In the genomic region with DNA sequence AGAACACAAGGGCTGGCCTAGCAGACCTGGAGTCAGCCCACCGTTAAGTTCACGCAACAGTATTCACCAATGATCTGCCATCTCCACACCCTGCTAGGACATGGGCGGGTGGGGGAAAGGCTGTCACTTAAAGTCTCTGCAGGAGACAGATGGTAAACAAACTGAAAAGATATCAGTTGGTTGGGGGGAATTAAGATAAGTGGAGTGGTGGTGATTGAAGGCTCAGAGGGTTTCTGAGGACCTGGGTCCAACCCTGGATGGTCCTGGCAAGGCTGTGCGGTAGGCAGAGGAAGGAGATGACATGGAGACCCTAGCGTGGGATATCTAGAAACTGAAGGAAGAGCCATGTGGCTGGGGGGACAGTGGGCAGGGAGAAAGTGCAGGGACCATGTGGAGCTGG, we compare ENCODE assay signal across 16 cellular contexts.
A peak's percentile ranks its signal among the peaks of the same experiment; 100 is the strongest.
DNase-seq lines count a peak whose midpoint lies in the region; ATAC-seq, FAIRE-seq and TF ChIP-seq lines count a peak whose summit lies in the region.
"Had no signal": no experiment of that assay in that cellular context is flagged by ENCODE, and none has a peak within 500 bp of the region (broad histone marks: within the 10 kb centered on the region; RNA-seq: fewer than 3 reads in every experiment).

No MANE protein-coding gene starts in this region.

- POLR2A ChIA-PET in HepG2 (lab: Yijun Ruan, JAX) = no interaction called here

- DNase-seq in HepG2 (ENCODE audit: low spot score) = no peak
- no peak for DNase-seq in right lobe of liver
- DNase-seq in ecto neural progenitor cell (ENCODE audit: low spot score) = peak; percentile 31
- peak; percentile 57 for DNase-seq in osteocyte (ENCODE audit: extremely low spot score, unreplicated experiment)
- no peak for DNase-seq in HT-29 (ENCODE audit: low spot score)
- no peak for DNase-seq in NCI-H345 (lab: John Stamatoyannopoulos, UW)
- no peak for DNase-seq in NCI-H524 (lab: John Stamatoyannopoulos, UW)
- DNase-seq: COR-L47, DMS153, HFFc6, MG63, NCI-H1092, NCI-H146, NCI-H2081, NCI-H510A treated with DMSO at 0.1 percent for 48 hours had no signal

- TF ChIP-seq POLR2A in HepG2 (IDR thresholded peaks at IDR 0.05; ENCODE audit: insufficient read depth in 1 of 2, low read depth in 2 of 2, low read length in 2 of 2) (no peak), right lobe of liver (IDR thresholded peaks at IDR 0.05) (no peak)

- no peak for TF ChIP-seq CTCF in HepG2 (CRISPR knock-in tag; IDR thresholded peaks at IDR 0.05)
- no peak for TF ChIP-seq CTCF in right lobe of liver (IDR thresholded peaks at IDR 0.05)
- no peak for TF ChIP-seq CTCF in osteocyte (IDR thresholded peaks at IDR 0.05)

- intact Hi-C loops in HepG2 (cut with micrococcal nuclease; ENCODE audit: unreplicated experiment) (no loop called here), right lobe of liver (cut with DNase I) (no loop called here)

- no peaks in the 10 kb centered on the region for H3K79me2 ChIP-seq in HepG2 (ENCODE audit: insufficient read depth, low read length)

- no peak overlapping the region for H3K27ac Mint-ChIP-seq in osteocyte (ENCODE audit: unreplicated experiment)
- H3K27ac Mint-ChIP-seq: HFFc6 had no signal

- H3K9me3 Mint-ChIP-seq in osteocyte (ENCODE audit: unreplicated experiment) = peaks cover 18% of the 10 kb centered on the region

- H3K27me3 ChIP-seq in HepG2 (ENCODE audit: control insufficient read depth in 1 of 2, insufficient read depth in 2 of 2, low read length in 2 of 2) (peaks cover 7 to 56% of the 10 kb centered on the region in 2 experiments), right lobe of liver (no peaks in the 10 kb centered on the region)
- H3K27me3 ChIP-seq: MG63 had no signal

- no peak overlapping the region for H3K4me2 ChIP-seq in HepG2 (ENCODE audit: low read depth, low read length)

- TF ChIP-seq EP300 in HepG2 (IDR thresholded peaks at IDR 0.05; ENCODE audit: low read depth in 2 of 2, low read length in 2 of 2) = no peak
- no peak for TF ChIP-seq EP300 in HepG2 (CRISPR knock-in tag; IDR thresholded peaks at IDR 0.05; ENCODE audit: borderline replicate concordance)

- no peak for TF ChIP-seq RAD21 in HepG2 (CRISPR knock-in tag; IDR thresholded peaks at IDR 0.05)

- CTCF ChIA-PET in HepG2 (lab: Yijun Ruan, JAX; ENCODE audit: low intra/inter-chr PET ratio, low total read pairs) = no interaction called here

- 24% methylated on average over 5 of the region's 5 CpGs for WGBS in HepG2 (ENCODE audit: low lambda C conversion rate)
- 43% methylated on average over 5 of the region's 5 CpGs for WGBS in right lobe of liver (ENCODE audit: insufficient coverage, low coverage, low lambda C conversion rate, missing lambda C conversion rate)

- H3K27ac ChIP-seq in HepG2 (ENCODE audit: extremely low read length, insufficient read depth, low read length) (no peak overlapping the region), right lobe of liver (no peak overlapping the region)

- H3K36me3 Mint-ChIP-seq in osteocyte (ENCODE audit: unreplicated experiment) = no peaks in the 10 kb centered on the region

- in situ Hi-C loops in HepG2 (cut with HindIII; ENCODE audit: extremely low pct_ligation_motif_present, low pct_unique_long_range_greater_than_20kb) = no loop called here

- no peak overlapping the region for H2AFZ ChIP-seq in HepG2 (ENCODE audit: low read length)

- H3K9me3 ChIP-seq in HepG2 (ENCODE audit: low read length) (peaks cover 12% of the 10 kb centered on the region), right lobe of liver (no peaks in the 10 kb centered on the region)

- no peaks in the 10 kb centered on the region for H3K27me3 Mint-ChIP-seq in osteocyte (ENCODE audit: unreplicated experiment)

- no peak for FAIRE-seq in HepG2 (lab: Jason Lieb, UNC)
- FAIRE-seq: H1 had no signal

- ATAC-seq in HepG2 = no peak
- ATAC-seq in right lobe of liver = no peak

- H3K4me3 Mint-ChIP-seq in osteocyte (ENCODE audit: unreplicated experiment) = no peak overlapping the region
- H3K4me3 Mint-ChIP-seq: HFFc6 had no signal

- H4K20me1 ChIP-seq in HepG2 (ENCODE audit: insufficient read depth, low read length) = no peaks in the 10 kb centered on the region

- H3K36me3 ChIP-seq in HepG2 (replicated peaks in 1 of 2; ENCODE audit: control insufficient read depth in 1 of 2, insufficient read depth in 2 of 2, low read length in 2 of 2) = no peaks in the 10 kb centered on the region
- H3K36me3 ChIP-seq in right lobe of liver = no peaks in the 10 kb centered on the region
- H3K36me3 ChIP-seq: MG63 had no signal

- H3K9ac ChIP-seq in HepG2 (ENCODE audit: insufficient read depth, low read depth, low read length) = no peak overlapping the region

- no TSS peak for BruUV-seq in HepG2 (replicated peaks; lab: Mats Ljungman, UMichigan)

- H3K4me1 Mint-ChIP-seq in osteocyte (ENCODE audit: unreplicated experiment) = no peaks in the 10 kb centered on the region

- H3K4me1 ChIP-seq in HepG2 (ENCODE audit: insufficient read depth, low read length) (no peaks in the 10 kb centered on the region), right lobe of liver (no peaks in the 10 kb centered on the region)

- no peak overlapping the region for H3K4me3 ChIP-seq in HepG2 (replicated peaks in 1 of 3; ENCODE audit: insufficient read depth in 1 of 3, low read depth in 2 of 3, low read length in 3 of 3)
- H3K4me3 ChIP-seq in right lobe of liver = no peak overlapping the region
- H3K4me3 ChIP-seq: MG63 had no signal

TF ChIP-seq in HepG2, 621 proteins besides CTCF, POLR2A, EP300 and RAD21:
- TF ChIP-seq MNT (IDR thresholded peaks at IDR 0.05) (peak; percentile 33; the same call in 1 of the 2 replicates), RXRB (CRISPR knock-in tag; IDR thresholded peaks at IDR 0.05; ENCODE audit: borderline replicate concordance) (no peak)

Comparison
In these comparisons a context has a peak if more than half of its experiments do, and no peak if none do; other contexts are left out.
1. DNase-seq: peak in ecto neural progenitor cell (single experiment) and osteocyte (single experiment); none in HepG2 (single experiment), right lobe of liver (0 of 3), HT-29 (single experiment), NCI-H345 (single experiment) and NCI-H524 (0 of 2).